Comparison of ENCODE assay signal across 15 cellular contexts in the genomic region with DNA sequence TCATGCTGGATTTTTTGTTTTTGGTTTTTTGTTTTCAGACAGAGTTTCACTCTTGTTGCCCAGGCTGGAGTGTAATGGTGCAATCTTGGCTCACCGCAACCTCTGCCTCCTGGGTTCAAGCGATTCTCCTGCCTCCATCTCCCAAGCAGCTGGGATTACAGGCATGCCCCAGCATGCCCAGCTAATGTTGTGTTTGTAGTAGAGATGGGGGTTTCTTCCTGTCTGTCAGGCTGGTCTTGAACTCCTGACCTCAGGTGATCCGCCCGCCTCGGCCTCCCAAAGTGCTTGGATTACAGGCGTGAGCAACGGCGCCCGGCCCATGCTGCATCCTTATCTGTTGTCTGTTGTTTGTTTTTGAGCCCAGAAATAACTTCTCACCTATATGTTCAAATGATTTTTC. TPM values are rescaled to one million over a fixed set of nuclear protein-coding genes. Genes with fewer than 3 reads are reported as not detected.
"Had no signal": no experiment of that assay in that cellular context is flagged by ENCODE, and none has a peak within 500 bp of the region (broad histone marks: within the 10 kb centered on the region; RNA-seq: fewer than 3 reads in every experiment).

No MANE protein-coding gene starts in this region.

RNA-seq across cellular contexts. Expression of a gene that starts 42.3 kb away (rescaled TPM):
- total RNA-seq: activated B cell treated with CpG ODN at 0.5 μM for 24 hours; activated CD4-positive, alpha-beta memory T cell treated with anti-CD3 and anti-CD28 coated beads for 36 hours; activated CD4-positive, alpha-beta T cell treated with anti-CD3 and anti-CD28 coated beads, Interleukin-2, amount 10 ng/mL, durations not matched to agents 24 days and 14 days; activated CD8-positive, alpha-beta memory T cell treated with anti-CD3 and anti-CD28 coated beads for 36 hours; activated CD8-positive, alpha-beta T cell treated with anti-CD3 and anti-CD28 coated beads for 36 hours; activated naive CD4-positive, alpha-beta T cell treated with anti-CD3 and anti-CD28 coated beads for 36 hours; activated naive CD4-positive, alpha-beta T cell treated with anti-CD3 and anti-CD28 coated beads, Interleukin-2, amount 50 U/mL, for 72 hours; activated naive CD8-positive, alpha-beta T cell treated with anti-CD3 and anti-CD28 coated beads, Interleukin-2, amount 10 ng/mL, durations not matched to agents 7 days and 5 days; activated T-cell treated with anti-CD3 and anti-CD28 coated beads, Interleukin-2, amount 50 U/mL, for 4 hours; activated T-cell treated with anti-CD3 and anti-CD28 coated beads, Interleukin-2, amount 50 U/mL, for 72 hours; activated T-helper 1 cell treated with anti-CD3 and anti-CD28 coated beads, Interleukin-12 subunit alpha, Interleukin-12 subunit beta, Interleukin-2, Interleukin-4 antibody, amounts not matched to agents 30 ng/mL and 10 ng/mL and 1 ng/mL, durations not matched to agents 14 hours and 24 hours and 36 hours; activated T-helper 17 cell treated with anti-CD3 and anti-CD28 coated beads, Interleukin-2, amount 50 U/mL, for 72 hours; ascending aorta; body of pancreas; cerebellum had no signal

RNA-seq across cellular contexts. Expression of a gene that starts 46.7 kb away (rescaled TPM):
- total RNA-seq: activated B cell treated with CpG ODN at 0.5 μM for 24 hours; activated CD4-positive, alpha-beta memory T cell treated with anti-CD3 and anti-CD28 coated beads for 36 hours; activated CD4-positive, alpha-beta T cell treated with anti-CD3 and anti-CD28 coated beads, Interleukin-2, amount 10 ng/mL, durations not matched to agents 24 days and 14 days; activated CD8-positive, alpha-beta memory T cell treated with anti-CD3 and anti-CD28 coated beads for 36 hours; activated naive CD8-positive, alpha-beta T cell treated with anti-CD3 and anti-CD28 coated beads, Interleukin-2, amount 10 ng/mL, durations not matched to agents 7 days and 5 days; activated T-cell treated with anti-CD3 and anti-CD28 coated beads, Interleukin-2, amount 50 U/mL, for 4 hours; activated T-helper 1 cell treated with anti-CD3 and anti-CD28 coated beads, Interleukin-12 subunit alpha, Interleukin-12 subunit beta, Interleukin-2, Interleukin-4 antibody, amounts not matched to agents 30 ng/mL and 10 ng/mL and 1 ng/mL, durations not matched to agents 14 hours and 24 hours and 36 hours; ascending aorta had no signal
